ENCODE assay signal across 2 cellular contexts in genomic region chr6:101398716-101399626, GRCh38.
TF ChIP-seq lines count a peak whose summit lies in the region.

No MANE protein-coding gene starts in this region.

TF ChIP-seq in IMR-90, 13 proteins besides CTCF, POLR2A, EP300 and RAD21:
- TF ChIP-seq FOS (IDR thresholded peaks at IDR 0.05; ENCODE audit: low read depth, low read length) (no peak), USF2 (IDR thresholded peaks at IDR 0.05; ENCODE audit: low read depth, low read length) (no peak), CHD1 (IDR thresholded peaks at IDR 0.05; ENCODE audit: low read depth, low read length) (no peak), BHLHE40 (IDR thresholded peaks at IDR 0.05; ENCODE audit: low read depth, low read length) (no peak), NFE2L2 (IDR thresholded peaks at IDR 0.05; ENCODE audit: low read depth, low read length) (no peak), CEBPB (IDR thresholded peaks at IDR 0.05; ENCODE audit: low read depth, low read length) (peak; percentile 54), MAZ (IDR thresholded peaks at IDR 0.05; ENCODE audit: borderline replicate concordance, low read depth, low read length) (no peak), RFX5 (IDR thresholded peaks at IDR 0.05; ENCODE audit: low read depth, low read length) (no peak)

TF ChIP-seq in H1, 55 proteins besides CTCF, POLR2A, EP300 and RAD21:
- TF ChIP-seq TAF1 (IDR thresholded peaks at IDR 0.05; ENCODE audit: low read depth, low read length) (no peak), SIRT6 (IDR thresholded peaks at IDR 0.05; ENCODE audit: low read length) (no peak), CBX5 (IDR thresholded peaks at IDR 0.05; ENCODE audit: low read depth, low read length) (no peak), MAX (IDR thresholded peaks at IDR 0.05) (peak; percentile 63), EZH2 (IDR thresholded peaks at IDR 0.05; ENCODE audit: low read depth, low read length, severe bottlenecking) (peak; percentile 84), KDM4A (IDR thresholded peaks at IDR 0.05; ENCODE audit: low read depth, low read length, severe bottlenecking) (peak; percentile 82), GABPA (IDR thresholded peaks at IDR 0.05; ENCODE audit: borderline replicate concordance, insufficient read depth, low read length) (no peak), ASH2L (IDR thresholded peaks at IDR 0.05; ENCODE audit: low read length) (peak; percentile 50), ATF3 (IDR thresholded peaks at IDR 0.05; ENCODE audit: insufficient read depth, low read depth, low read length) (no peak), SUZ12 (IDR thresholded peaks at IDR 0.05; ENCODE audit: low read length) (peak; percentile 86), HDAC6 (IDR thresholded peaks at IDR 0.05; ENCODE audit: low read depth, low read length) (no peak), RBBP5 (IDR thresholded peaks at IDR 0.05; ENCODE audit: borderline replicate concordance, low read depth, low read length) (no peak), BACH1 (IDR thresholded peaks at IDR 0.05; ENCODE audit: low read length) (peak; percentile 13; the same call in 1 of the 2 replicates), E2F6 (IDR thresholded peaks at IDR 0.05) (no peak; the same call in 1 of the 2 replicates), CBX8 (IDR thresholded peaks at IDR 0.05; ENCODE audit: borderline replicate concordance, low read depth, low read length) (no peak), RNF2 (IDR thresholded peaks at IDR 0.05; ENCODE audit: borderline replicate concordance, low read depth, low read length, missing control alignments, poor library complexity, severe bottlenecking) (no peak), BRCA1 (IDR thresholded peaks at IDR 0.05; ENCODE audit: low read depth, low read length) (no peak), FOSL1 (IDR thresholded peaks at IDR 0.05; ENCODE audit: insufficient read depth, low read depth, low read length) (no peak)
